ENCODE assay signal across 22 cellular contexts in genomic region chr2:84640386-84640785, GRCh38.
"Had no signal": no experiment of that assay in that cellular context is flagged by ENCODE, and none has a peak within 500 bp of the region (broad histone marks: within the 10 kb centered on the region; RNA-seq: fewer than 3 reads in every experiment).

No MANE protein-coding gene starts in this region.

- H3K27ac ChIP-seq: coronary artery, heart right ventricle, pancreas, right lobe of liver, suprapubic skin, thyroid gland, upper lobe of left lung, vagina had no signal

- H3K9me3 ChIP-seq: pancreas, right lobe of liver, suprapubic skin, thyroid gland, upper lobe of left lung, vagina had no signal

- ATAC-seq: left lobe of liver; mucosa of descending colon; naive thymus-derived CD8-positive, alpha-beta T cell; pancreas; right lobe of liver; stimulated activated effector memory CD8-positive, alpha-beta T cell treated with anti-CD3 and anti-CD28 coated beads, Interleukin-12 subunit alpha, Interleukin-12 subunit beta, amount 100 ng/mL, for 72 hours; stimulated activated naive CD8-positive, alpha-beta T cell treated with anti-CD3 and anti-CD28 coated beads, Interleukin-15, Interleukin-2, amounts not matched to agents 100 U/mL and 50 U/mL, for 24 hours had no signal

- H3K36me3 ChIP-seq: heart right ventricle, pancreas, right lobe of liver, suprapubic skin, thyroid gland, upper lobe of left lung, vagina had no signal

- FAIRE-seq: endothelial cell of umbilical vein, frontal cortex, pancreas had no signal

- H3K4me3 ChIP-seq: coronary artery, heart right ventricle, mucosa of descending colon, pancreas, right lobe of liver, suprapubic skin, thyroid gland, upper lobe of left lung, vagina had no signal

- H3K4me1 ChIP-seq: heart right ventricle, pancreas, right lobe of liver, suprapubic skin, thyroid gland, upper lobe of left lung, vagina had no signal

- H3K27me3 ChIP-seq: heart right ventricle, pancreas, right lobe of liver, suprapubic skin, thyroid gland, upper lobe of left lung, vagina had no signal

- DNase-seq: effector CD4-positive, alpha-beta T cell; endodermal cell; heart right ventricle; islet precursor cell; mammary epithelial cell; mucosa of descending colon; naive thymus-derived CD8-positive, alpha-beta T cell; occipital lobe; pancreas; right lobe of liver; stimulated activated CD4-positive, alpha-beta T cell treated with anti-CD3 and anti-CD28 coated beads, Interleukin-4, amount 100 ng/mL, for 1 hour; stimulated activated CD8-positive, alpha-beta memory T cell treated with anti-CD3 and anti-CD28 coated beads, Interleukin-4, amount 100 ng/mL, for 48 hours; stimulated activated naive CD8-positive, alpha-beta T cell treated with anti-CD3 and anti-CD28 coated beads, Interleukin-15, Interleukin-2, amounts not matched to agents 100 U/mL and 50 U/mL, for 24 hours; thyroid gland; upper lobe of left lung had no signal
